In genomic region chr19:53520163-53520546, GRCh38 we compare ENCODE assay signal across 8 cellular contexts. TPM values are rescaled to one million over a fixed set of nuclear protein-coding genes. Genes with fewer than 3 reads are reported as not detected.
DNase-seq lines count a peak whose midpoint lies in the region; ATAC-seq and TF ChIP-seq lines count a peak whose summit lies in the region.

No MANE protein-coding gene starts in this region.

- H3K27me3 ChIP-seq in WERI-Rb-1 (ENCODE audit: insufficient read depth, low read depth, severe bottlenecking) (no peaks in the 10 kb centered on the region), gastrocnemius medialis (no peaks in the 10 kb centered on the region)

- DNase-seq in GM12864 (ENCODE audit: low read depth) (no peak), WERI-Rb-1 (no peak), fibroblast of villous mesenchyme (ENCODE audit: low read depth) (no peak), gastrocnemius medialis (no peak), NCI-H2227 treated with DMSO at 0.1 percent for 48 hours (lab: John Stamatoyannopoulos, UW) (no peak)
- no peak for DNase-seq in effector CD8-positive, alpha-beta T cell (lab: John Stamatoyannopoulos, UW)
- no peak for DNase-seq in NK-92 treated with Interleukin-12 subunit alpha and Interleukin-12 subunit beta, amount 100 ng/mL, for 24 hours (lab: John Stamatoyannopoulos, UW)

- TF ChIP-seq CTCF in GM12864 (IDR thresholded peaks at IDR 0.05; ENCODE audit: low read depth, low read length, missing control alignments) (no peak), WERI-Rb-1 (IDR thresholded peaks at IDR 0.05; ENCODE audit: low read depth, low read length) (no peak), fibroblast of villous mesenchyme (IDR thresholded peaks at IDR 0.05; ENCODE audit: insufficient read depth, low read depth, low read length) (no peak), gastrocnemius medialis (IDR thresholded peaks at IDR 0.05 in 4 of 5, conservative IDR thresholded peaks at IDR 0.05 in 1 of 5) (no peak)

- H3K4me3 ChIP-seq in GM12864 (ENCODE audit: low read depth, low read length) = peak overlapping the region; percentile 76
- H3K4me3 ChIP-seq in WERI-Rb-1 (ENCODE audit: low read depth, low read length) = peak overlapping the region; percentile 23; the same call in 1 of the 2 replicates
- peak overlapping the region; percentile 96 for H3K4me3 ChIP-seq in fibroblast of villous mesenchyme (ENCODE audit: low read depth, low read length)
- peak overlapping the region; percentile 59 to 74 (median 62) for H3K4me3 ChIP-seq in gastrocnemius medialis

- H3K9me3 ChIP-seq in WERI-Rb-1 (ENCODE audit: severe bottlenecking) (peaks cover 10% of the 10 kb centered on the region), gastrocnemius medialis (no peaks in the 10 kb centered on the region)

- H3K36me3 ChIP-seq in WERI-Rb-1 = no peaks in the 10 kb centered on the region
- no peaks in the 10 kb centered on the region for H3K36me3 ChIP-seq in gastrocnemius medialis

- TF ChIP-seq POLR2A in gastrocnemius medialis (IDR thresholded peaks at IDR 0.05) = no peak

- intact Hi-C loops in gastrocnemius medialis (cut with DNase I; ENCODE audit: low total_unique reads) = loop anchor here (2.0 kb wide), 1 partner anchor 89 kb away; the partner anchor contains the start of gene ZNF761

- in situ Hi-C loops in gastrocnemius medialis (cut with MboI; ENCODE audit: low sequenced_read_pairs in 4 of 4) = loop anchor here in 1 of 4 donors (25.0 kb wide), 1 partner anchor 333 kb away; the partner anchor contains the start of gene ZNF665

- peaks cover 0 to 10% of the 10 kb centered on the region in 2 donors for H3K4me1 ChIP-seq in gastrocnemius medialis

- ATAC-seq in gastrocnemius medialis (no peak), GM21390 (IDR thresholded peaks at IDR 0.05; ENCODE audit: unreplicated experiment) (no peak)

- H3K27ac ChIP-seq in WERI-Rb-1 (peak overlapping the region; percentile 69), gastrocnemius medialis (peak overlapping the region; percentile 61 to 89 (median 75))

RNA-seq across cellular contexts. Expression of gene ZNF331, which starts 17.8 kb away (rescaled TPM):
- total RNA-seq in fibroblast of villous mesenchyme (9.0 and 13.4 TPM in 2 replicates), gastrocnemius medialis (10 to 100 TPM in 1 of 4 donors, 1 to 10 TPM in 3; 4.8 to 12.6 (median 7.0) TPM)

RNA-seq across cellular contexts. Expression of gene ZNF813, which starts 52.6 kb away (rescaled TPM):
- total RNA-seq in fibroblast of villous mesenchyme (1.9 and 3.0 TPM in 2 replicates), gastrocnemius medialis (1 to 10 TPM in 1 of 4 donors, under 1 TPM in 3; 0.29 to 1.1 (median 0.57) TPM)

Comparison
In these comparisons a context has a peak if more than half of its experiments do, and no peak if none do; other contexts are left out.
1. H3K4me3 ChIP-seq: peak in every context shown above with its lines; median percentile 96 in fibroblast of villous mesenchyme; 76 in GM12864; 62 in gastrocnemius medialis; 23 in WERI-Rb-1.